20 cellular contexts compared by ENCODE assay signal in the genomic region with DNA sequence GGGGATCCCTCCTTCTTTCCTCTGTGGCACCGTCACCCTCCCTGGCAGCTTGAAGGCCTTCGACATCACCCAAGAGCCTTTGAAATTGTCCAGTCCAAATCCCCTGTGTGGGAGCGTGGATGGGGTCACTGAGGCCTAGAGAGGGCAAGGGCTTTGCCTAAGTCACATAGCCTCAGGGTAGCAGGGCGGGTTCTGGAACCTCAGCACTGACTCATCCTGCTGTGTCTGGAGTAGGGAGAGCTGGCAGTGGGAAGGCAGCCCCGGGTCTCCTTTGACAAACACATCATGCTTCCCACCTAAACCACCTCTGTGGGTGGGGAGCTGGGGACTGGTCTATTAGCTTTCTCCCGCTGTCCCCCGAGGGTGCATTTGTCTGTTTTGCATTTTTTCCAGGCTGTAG.
DNase-seq lines count a peak whose midpoint lies in the region; ATAC-seq, FAIRE-seq and TF ChIP-seq lines count a peak whose summit lies in the region.
"Had no signal": no experiment of that assay in that cellular context is flagged by ENCODE, and none has a peak within 500 bp of the region (broad histone marks: within the 10 kb centered on the region; RNA-seq: fewer than 3 reads in every experiment).

No MANE protein-coding gene starts in this region.

- no peak overlapping the region for H3T11ph ChIP-seq in H9 (ENCODE audit: low read length)

- H3K4me2 ChIP-seq in A549 (no peak overlapping the region), H9 (ENCODE audit: insufficient read depth, insufficient read length, low read length) (no peak overlapping the region)

- no peaks in the 10 kb centered on the region for H3K79me2 ChIP-seq in H9 (ENCODE audit: insufficient read depth, low read length)

- peaks cover 4% of the 10 kb centered on the region for H3K27me3 Mint-ChIP-seq in H9 (ENCODE audit: low read depth)

- H3K9ac ChIP-seq in H9 (ENCODE audit: extremely low read depth, insufficient read length, low read length), result no peak overlapping the region

- no peak for TF ChIP-seq POLR2A in A549 (IDR thresholded peaks at IDR 0.05; ENCODE audit: low read length)

- H2BK12ac ChIP-seq in H9 (ENCODE audit: insufficient read length, low read depth, low read length), result no peak overlapping the region

- WGBS in A549 (ENCODE audit: missing lambda C conversion rate), result 44% methylated on average over 7 of the region's 7 CpGs
- whole genome bisulfite sequencing in H9 (ENCODE audit: extremely low coverage, insufficient read length, low lambda C conversion rate), result no CpG with 5 or more reads among the region's 7 CpGs

- no peak overlapping the region for H3K4ac ChIP-seq in H9 (ENCODE audit: low read depth, low read length)

- H4K5ac ChIP-seq in H9 (ENCODE audit: insufficient read length, low read depth, low read length), result no peak overlapping the region

- no peaks in the 10 kb centered on the region for H3K23me2 ChIP-seq in H9 (ENCODE audit: insufficient read length, low read depth, low read length, poor library complexity, severe bottlenecking)

- no peak overlapping the region for H2BK120ac ChIP-seq in H9 (ENCODE audit: low read depth, low read length, poor library complexity, severe bottlenecking)

- H2BK20ac ChIP-seq in H9 (ENCODE audit: low read depth, low read length, poor library complexity, severe bottlenecking), result no peak overlapping the region

- H3K23ac ChIP-seq in H9 (ENCODE audit: insufficient read length, low read depth, low read length), result no peak overlapping the region

- H2BK5ac ChIP-seq in H9 (ENCODE audit: insufficient read length, low read length), result no peak overlapping the region

- no peak overlapping the region for H2BK15ac ChIP-seq in H9 (ENCODE audit: low read depth, low read length)

- no peak for TF ChIP-seq RAD21 in A549 (conservative IDR thresholded peaks at IDR 0.05 in 1 of 2, IDR thresholded peaks at IDR 0.05 in 1 of 2)

- no peak overlapping the region for H3K56ac ChIP-seq in H9 (ENCODE audit: insufficient read length, low read depth, low read length)

- H3K4me1 ChIP-seq in A549 (peaks cover 6% of the 10 kb centered on the region; the same call in 1 of the 3 replicates), H9 (ENCODE audit: insufficient read depth, low read length) (0 out of 2 replicates have a peak, but pooled peaks cover 2% of the 10 kb centered on the region), SJCRH30 (peaks cover 25% of the 10 kb centered on the region; the same call in 1 of the 2 replicates)
- H3K4me1 ChIP-seq: esophagus muscularis mucosa, heart left ventricle, transverse colon had no signal

- no peak for FAIRE-seq in A549 (lab: Jason Lieb, UNC)

- no peak overlapping the region for H3K27ac Mint-ChIP-seq in H9

- H3K27ac ChIP-seq in A549 (no peak overlapping the region), H9 (ENCODE audit: insufficient read length, low read depth, low read length) (no peak overlapping the region), SJCRH30 (peak overlapping the region; percentile 1; the same call in 1 of the 2 replicates)
- H3K27ac ChIP-seq: coronary artery, esophagus muscularis mucosa, heart left ventricle, transverse colon had no signal

- no peaks in the 10 kb centered on the region for H3K9me3 Mint-ChIP-seq in H9

- H3K79me1 ChIP-seq in H9 (ENCODE audit: insufficient read depth, low read depth, low read length, poor library complexity, severe bottlenecking), result no peaks in the 10 kb centered on the region

- H3K4me1 Mint-ChIP-seq in H9, result peaks cover 22 to 41% of the 10 kb centered on the region in 2 experiments

- DNase-seq in A549 (ENCODE audit: low read depth in 1 of 2, low spot score in 1 of 2) (peak; percentile 16 to 21), H9 (no peak), SJCRH30 (peak; percentile 72 to 78), islet precursor cell (peak; percentile 99), T1000 (lab: John Stamatoyannopoulos, UW) (no peak), SW 1271 (lab: John Stamatoyannopoulos, UW) (no peak)
- DNase-seq: activated CD4-positive, CD25-positive, alpha-beta regulatory T cell treated with anti-CD3 and anti-CD28 coated beads, Interleukin-2, amount 50 U/mL, for 72 hours; activated effector memory CD4-positive, alpha-beta T cell treated with anti-CD3 and anti-CD28 coated beads, Interleukin-2, amount 50 U/mL, for 16 hours; anterior cingulate cortex; kidney glomerular epithelial cell; NCI-H2081; occipital lobe; RPMI8226; T-helper 2 cell; transverse colon had no signal

- no peaks in the 10 kb centered on the region for H3K36me3 ChIP-seq in SJCRH30
- H3K36me3 ChIP-seq: esophagus muscularis mucosa, heart left ventricle, transverse colon had no signal

- H4K8ac ChIP-seq in H9 (replicated peaks; ENCODE audit: insufficient read length, low read depth, low read length), result no peak overlapping the region

- no peak overlapping the region for H3K18ac ChIP-seq in H9 (ENCODE audit: insufficient read length, low read depth, low read length)

- peak overlapping the region; percentile 46; the same call in 1 of the 2 replicates for H3K14ac ChIP-seq in H9 (ENCODE audit: insufficient read depth, low read length)

- no peaks in the 10 kb centered on the region; a peak in 1 of 7 replicates for H3K36me3 Mint-ChIP-seq in H9 (ENCODE audit: insufficient read depth in 1 of 3, low read depth in 3 of 3)

- TF ChIP-seq EP300 in A549 (IDR thresholded peaks at IDR 0.05), result no peak

- no peak overlapping the region for H2AFZ ChIP-seq in H9 (ENCODE audit: low read length)

- H4K20me1 ChIP-seq in H9 (ENCODE audit: control insufficient read depth, insufficient read depth, insufficient read length), result no peaks in the 10 kb centered on the region

- POLR2A ChIA-PET in A549 (lab: Yijun Ruan, JAX), result no interaction called here

- TF ChIP-seq CTCF in A549 (IDR thresholded peaks at IDR 0.05) (no peak), H9 (conservative IDR thresholded peaks at IDR 0.05) (no peak)

- no peak overlapping the region for H2AK5ac ChIP-seq in H9 (ENCODE audit: insufficient read length, low read length)

- ATAC-seq in A549 (peak; percentile 60 to 76; a peak in 4 of 6 replicates), HG02642 (IDR thresholded peaks at IDR 0.05; ENCODE audit: poor library complexity, unreplicated experiment) (no peak), HG03521 (IDR thresholded peaks at IDR 0.05; ENCODE audit: unreplicated experiment) (no peak)
- ATAC-seq: heart left ventricle had no signal

- no peak overlapping the region for H3K4me3 Mint-ChIP-seq in H9

- no peak overlapping the region for H3K4me3 ChIP-seq in A549
- no peak overlapping the region for H3K4me3 ChIP-seq in SJCRH30
- H3K4me3 ChIP-seq: coronary artery, esophagus muscularis mucosa, heart left ventricle, transverse colon had no signal

- H3K27me3 ChIP-seq in H9 (ENCODE audit: insufficient read depth, low read length), result no peaks in the 10 kb centered on the region
- H3K27me3 ChIP-seq in SJCRH30, result no peaks in the 10 kb centered on the region
- H3K27me3 ChIP-seq: heart left ventricle, transverse colon had no signal

- H3K9me3 ChIP-seq in A549 (no peaks in the 10 kb centered on the region), H9 (ENCODE audit: control insufficient read depth, low read depth, low read length) (no peaks in the 10 kb centered on the region), SJCRH30 (replicated peaks) (no peaks in the 10 kb centered on the region)
- H3K9me3 ChIP-seq: esophagus muscularis mucosa, heart left ventricle, transverse colon had no signal

- CTCF ChIA-PET in A549 (lab: Yijun Ruan, JAX), result interaction anchor here (0.6 kb wide), 1 partner anchor 46 kb away, joined by 3 read pairs; no protein-coding TSS in a partner anchor

- H4K91ac ChIP-seq in H9 (ENCODE audit: insufficient read length, low read depth, low read length), result no peak overlapping the region

TF ChIP-seq in A549, 52 proteins besides CTCF, POLR2A, EP300 and RAD21 (continues in another document):
- no peak for TF ChIP-seq GATA3 (IDR thresholded peaks at IDR 0.05; ENCODE audit: borderline replicate concordance)
- TF ChIP-seq ZFP36 (IDR thresholded peaks at IDR 0.05; ENCODE audit: borderline replicate concordance, partially characterized antibody), result no peak
- no peak for TF ChIP-seq CBX2 (IDR thresholded peaks at IDR 0.05; ENCODE audit: borderline replicate concordance, low read depth)
- TF ChIP-seq, protein P1, sequence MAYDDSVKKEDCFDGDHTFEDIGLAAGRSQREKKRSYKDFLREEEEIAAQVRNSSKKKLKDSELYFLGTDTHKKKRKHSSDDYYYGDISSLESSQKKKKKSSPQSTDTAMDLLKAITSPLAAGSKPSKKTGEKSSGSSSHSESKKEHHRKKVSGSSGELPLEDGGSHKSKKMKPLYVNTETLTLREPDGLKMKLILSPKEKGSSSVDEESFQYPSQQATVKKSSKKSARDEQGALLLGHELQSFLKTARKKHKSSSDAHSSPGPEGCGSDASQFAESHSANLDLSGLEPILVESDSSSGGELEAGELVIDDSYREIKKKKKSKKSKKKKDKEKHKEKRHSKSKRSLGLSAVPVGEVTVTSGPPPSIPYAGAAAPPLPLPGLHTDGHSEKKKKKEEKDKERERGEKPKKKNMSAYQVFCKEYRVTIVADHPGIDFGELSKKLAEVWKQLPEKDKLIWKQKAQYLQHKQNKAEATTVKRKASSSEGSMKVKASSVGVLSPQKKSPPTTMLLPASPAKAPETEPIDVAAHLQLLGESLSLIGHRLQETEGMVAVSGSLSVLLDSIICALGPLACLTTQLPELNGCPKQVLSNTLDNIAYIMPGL (CRISPR knock-in tag; IDR thresholded peaks at IDR 0.05; ENCODE audit: borderline replicate concordance), result no peak
- TF ChIP-seq, protein P2, sequence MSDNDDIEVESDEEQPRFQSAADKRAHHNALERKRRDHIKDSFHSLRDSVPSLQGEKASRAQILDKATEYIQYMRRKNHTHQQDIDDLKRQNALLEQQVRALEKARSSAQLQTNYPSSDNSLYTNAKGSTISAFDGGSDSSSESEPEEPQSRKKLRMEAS (IDR thresholded peaks at IDR 0.05), result no peak
- TF ChIP-seq JUNB (IDR thresholded peaks at IDR 0.05), result no peak
- no peak for TF ChIP-seq PHF8 (IDR thresholded peaks at IDR 0.05; ENCODE audit: borderline replicate concordance, low read depth)
- TF ChIP-seq, protein P3, sequence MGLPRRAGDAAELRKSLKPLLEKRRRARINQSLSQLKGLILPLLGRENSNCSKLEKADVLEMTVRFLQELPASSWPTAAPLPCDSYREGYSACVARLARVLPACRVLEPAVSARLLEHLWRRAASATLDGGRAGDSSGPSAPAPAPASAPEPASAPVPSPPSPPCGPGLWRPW (IDR thresholded peaks at IDR 0.05), result no peak
- TF ChIP-seq, protein P4, sequence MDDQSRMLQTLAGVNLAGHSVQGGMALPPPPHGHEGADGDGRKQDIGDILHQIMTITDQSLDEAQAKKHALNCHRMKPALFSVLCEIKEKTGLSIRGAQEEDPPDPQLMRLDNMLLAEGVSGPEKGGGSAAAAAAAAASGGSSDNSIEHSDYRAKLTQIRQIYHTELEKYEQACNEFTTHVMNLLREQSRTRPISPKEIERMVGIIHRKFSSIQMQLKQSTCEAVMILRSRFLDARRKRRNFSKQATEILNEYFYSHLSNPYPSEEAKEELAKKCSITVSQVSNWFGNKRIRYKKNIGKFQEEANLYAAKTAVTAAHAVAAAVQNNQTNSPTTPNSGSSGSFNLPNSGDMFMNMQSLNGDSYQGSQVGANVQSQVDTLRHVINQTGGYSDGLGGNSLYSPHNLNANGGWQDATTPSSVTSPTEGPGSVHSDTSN (IDR thresholded peaks at IDR 0.05), result no peak
- no peak for TF ChIP-seq SREBF2 (IDR thresholded peaks at IDR 0.05)
- no peak for TF ChIP-seq CEBPB (IDR thresholded peaks at IDR 0.05)
- TF ChIP-seq MAZ (IDR thresholded peaks at IDR 0.05; ENCODE audit: borderline replicate concordance, low read depth, low read length), result no peak

Comparison
In these comparisons a context has a peak if more than half of its experiments do, and no peak if none do; other contexts are left out.
1. ATAC-seq: peak in A549 (2 of 2); none in HG02642 (single experiment) and HG03521 (single experiment).
2. DNase-seq: peak in A549 (2 of 2), SJCRH30 (2 of 2) and islet precursor cell (single experiment); none in H9 (single experiment), T1000 (single experiment) and SW 1271 (0 of 2).